Comparison of ENCODE assay signal across 1 cellular context in the genomic region with DNA sequence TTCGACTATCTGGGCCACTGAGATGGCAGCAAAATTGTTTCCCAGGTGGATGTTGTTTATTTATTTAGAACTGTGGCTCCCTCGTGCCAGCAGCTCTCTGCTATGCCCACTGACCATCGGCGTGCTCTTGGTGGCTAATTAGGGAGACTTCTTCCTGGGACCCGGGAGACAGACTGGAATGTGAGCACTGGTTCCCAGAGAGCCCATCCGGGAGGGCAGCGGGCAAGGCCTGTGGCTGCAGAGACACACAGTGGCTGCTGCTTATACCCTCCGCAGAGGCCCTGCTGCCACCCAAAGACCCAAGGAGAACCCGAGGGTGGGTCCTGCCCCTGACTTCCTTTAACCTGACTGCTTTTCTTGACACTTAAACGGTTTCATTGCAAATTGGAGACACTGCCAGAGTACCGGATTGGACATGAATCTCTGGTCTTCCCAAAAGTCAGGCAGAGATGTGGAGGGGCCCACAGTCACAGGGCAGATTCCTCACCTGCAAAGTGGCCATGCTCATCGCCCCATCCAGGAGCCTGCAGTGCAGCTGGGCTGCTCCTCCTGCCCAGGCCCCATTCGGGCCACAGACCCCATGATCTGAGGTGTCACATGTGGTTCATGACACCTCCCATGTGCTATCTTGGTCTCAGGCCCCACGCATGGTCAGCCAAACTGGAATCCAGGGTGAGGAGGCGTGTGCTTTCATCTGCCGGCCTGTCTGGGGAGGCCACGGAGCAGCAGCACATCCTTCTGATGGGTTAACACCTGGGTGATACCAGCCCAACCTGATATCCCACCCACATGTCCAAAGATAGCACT.
TF ChIP-seq lines count a peak whose summit lies in the region.

No MANE protein-coding gene starts in this region.

TF ChIP-seq in GM12878, 131 proteins besides CTCF, POLR2A, EP300 and RAD21:
- TF ChIP-seq PAX5 (IDR thresholded peaks at IDR 0.05; ENCODE audit: borderline replicate concordance, low read depth, low read length) (peak; percentile 33; the same call in 1 of the 2 replicates), MTA3 (IDR thresholded peaks at IDR 0.05; ENCODE audit: borderline replicate concordance, low read length) (no peak; the same call in 1 of the 2 replicates), RAD51 (IDR thresholded peaks at IDR 0.05) (peak; percentile 82), KDM1A (IDR thresholded peaks at IDR 0.05; ENCODE audit: borderline replicate concordance) (no peak), TCF12 (IDR thresholded peaks at IDR 0.05; ENCODE audit: low read depth, low read length) (0 out of 2 replicates have a peak, but pooled peaks have one; percentile 20), TCF3 (IDR thresholded peaks at IDR 0.05; ENCODE audit: borderline replicate concordance, insufficient read depth, low read depth, low read length) (no peak), MXI1 (IDR thresholded peaks at IDR 0.05; ENCODE audit: low read depth, low read length) (0 out of 2 replicates have a peak, but pooled peaks have one; percentile 60), MEF2A (IDR thresholded peaks at IDR 0.05; ENCODE audit: insufficient read depth, low read depth, low read length) (no peak), RUNX3 (IDR thresholded peaks at IDR 0.05; ENCODE audit: low read length) (0 out of 2 replicates have a peak, but pooled peaks have one; percentile 20), ATF7 (IDR thresholded peaks at IDR 0.05; ENCODE audit: low read depth) (no peak), JUNB (IDR thresholded peaks at IDR 0.05) (no peak), MEF2B (IDR thresholded peaks at IDR 0.05; ENCODE audit: partially characterized antibody, poor library complexity, severe bottlenecking) (peak; percentile 62), CREM (IDR thresholded peaks at IDR 0.05; ENCODE audit: low read depth) (peak; percentile 27; the same call in 1 of the 2 replicates), IKZF1 (conservative IDR thresholded peaks at IDR 0.05) (peak; percentile 69), NBN (IDR thresholded peaks at IDR 0.05) (0 out of 2 replicates have a peak, but pooled peaks have one; percentile 56), MTA2 (IDR thresholded peaks at IDR 0.05; ENCODE audit: low read depth) (0 out of 2 replicates have a peak, but pooled peaks have one; percentile 34), BHLHE40 (IDR thresholded peaks at IDR 0.05; ENCODE audit: borderline replicate concordance in 1 of 2, low read depth in 2 of 2, low read length in 1 of 2) (peak; percentile 43 to 62; a peak in 2 of 4 replicates), CBX3 (IDR thresholded peaks at IDR 0.05; ENCODE audit: borderline replicate concordance, low read depth) (no peak)
- TF ChIP-seq, protein P1, sequence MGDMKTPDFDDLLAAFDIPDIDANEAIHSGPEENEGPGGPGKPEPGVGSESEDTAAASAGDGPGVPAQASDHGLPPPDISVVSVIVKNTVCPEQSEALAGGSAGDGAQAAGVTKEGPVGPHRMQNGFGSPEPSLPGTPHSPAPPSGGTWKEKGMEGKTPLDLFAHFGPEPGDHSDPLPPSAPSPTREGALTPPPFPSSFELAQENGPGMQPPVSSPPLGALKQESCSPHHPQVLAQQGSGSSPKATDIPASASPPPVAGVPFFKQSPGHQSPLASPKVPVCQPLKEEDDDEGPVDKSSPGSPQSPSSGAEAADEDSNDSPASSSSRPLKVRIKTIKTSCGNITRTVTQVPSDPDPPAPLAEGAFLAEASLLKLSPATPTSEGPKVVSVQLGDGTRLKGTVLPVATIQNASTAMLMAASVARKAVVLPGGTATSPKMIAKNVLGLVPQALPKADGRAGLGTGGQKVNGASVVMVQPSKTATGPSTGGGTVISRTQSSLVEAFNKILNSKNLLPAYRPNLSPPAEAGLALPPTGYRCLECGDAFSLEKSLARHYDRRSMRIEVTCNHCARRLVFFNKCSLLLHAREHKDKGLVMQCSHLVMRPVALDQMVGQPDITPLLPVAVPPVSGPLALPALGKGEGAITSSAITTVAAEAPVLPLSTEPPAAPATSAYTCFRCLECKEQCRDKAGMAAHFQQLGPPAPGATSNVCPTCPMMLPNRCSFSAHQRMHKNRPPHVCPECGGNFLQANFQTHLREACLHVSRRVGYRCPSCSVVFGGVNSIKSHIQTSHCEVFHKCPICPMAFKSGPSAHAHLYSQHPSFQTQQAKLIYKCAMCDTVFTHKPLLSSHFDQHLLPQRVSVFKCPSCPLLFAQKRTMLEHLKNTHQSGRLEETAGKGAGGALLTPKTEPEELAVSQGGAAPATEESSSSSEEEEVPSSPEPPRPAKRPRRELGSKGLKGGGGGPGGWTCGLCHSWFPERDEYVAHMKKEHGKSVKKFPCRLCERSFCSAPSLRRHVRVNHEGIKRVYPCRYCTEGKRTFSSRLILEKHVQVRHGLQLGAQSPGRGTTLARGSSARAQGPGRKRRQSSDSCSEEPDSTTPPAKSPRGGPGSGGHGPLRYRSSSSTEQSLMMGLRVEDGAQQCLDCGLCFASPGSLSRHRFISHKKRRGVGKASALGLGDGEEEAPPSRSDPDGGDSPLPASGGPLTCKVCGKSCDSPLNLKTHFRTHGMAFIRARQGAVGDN (IDR thresholded peaks at IDR 0.05) = peak; percentile 93
- TF ChIP-seq, protein P2, sequence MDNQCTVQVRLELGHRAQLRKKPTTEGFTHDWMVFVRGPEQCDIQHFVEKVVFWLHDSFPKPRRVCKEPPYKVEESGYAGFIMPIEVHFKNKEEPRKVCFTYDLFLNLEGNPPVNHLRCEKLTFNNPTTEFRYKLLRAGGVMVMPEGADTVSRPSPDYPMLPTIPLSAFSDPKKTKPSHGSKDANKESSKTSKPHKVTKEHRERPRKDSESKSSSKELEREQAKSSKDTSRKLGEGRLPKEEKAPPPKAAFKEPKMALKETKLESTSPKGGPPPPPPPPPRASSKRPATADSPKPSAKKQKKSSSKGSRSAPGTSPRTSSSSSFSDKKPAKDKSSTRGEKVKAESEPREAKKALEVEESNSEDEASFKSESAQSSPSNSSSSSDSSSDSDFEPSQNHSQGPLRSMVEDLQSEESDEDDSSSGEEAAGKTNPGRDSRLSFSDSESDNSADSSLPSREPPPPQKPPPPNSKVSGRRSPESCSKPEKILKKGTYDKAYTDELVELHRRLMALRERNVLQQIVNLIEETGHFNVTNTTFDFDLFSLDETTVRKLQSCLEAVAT (IDR thresholded peaks at IDR 0.05) = no peak
